Comparison of ENCODE assay signal across 1 cellular context in genomic region chr12:8681129-8681902, GRCh38.
A peak's percentile ranks its signal among the peaks of the same experiment; 100 is the strongest.
TF ChIP-seq lines count a peak whose summit lies in the region.

No MANE protein-coding gene starts in this region.

TF ChIP-seq in H1, 55 proteins besides CTCF, POLR2A, EP300 and RAD21 (continued from another document):
- TF ChIP-seq PHF8 (conservative IDR thresholded peaks at IDR 0.05; ENCODE audit: low read depth, low read length) (no peak), CREB1 (IDR thresholded peaks at IDR 0.05) (peak; percentile 61), CEBPB (IDR thresholded peaks at IDR 0.05; ENCODE audit: low read depth, low read length) (peak; percentile 99), BCL11A (IDR thresholded peaks at IDR 0.05; ENCODE audit: low read depth in 2 of 2, low read length in 2 of 2) (no peak)
